Comparison of ENCODE assay signal across 10 cellular contexts in the genomic region with DNA sequence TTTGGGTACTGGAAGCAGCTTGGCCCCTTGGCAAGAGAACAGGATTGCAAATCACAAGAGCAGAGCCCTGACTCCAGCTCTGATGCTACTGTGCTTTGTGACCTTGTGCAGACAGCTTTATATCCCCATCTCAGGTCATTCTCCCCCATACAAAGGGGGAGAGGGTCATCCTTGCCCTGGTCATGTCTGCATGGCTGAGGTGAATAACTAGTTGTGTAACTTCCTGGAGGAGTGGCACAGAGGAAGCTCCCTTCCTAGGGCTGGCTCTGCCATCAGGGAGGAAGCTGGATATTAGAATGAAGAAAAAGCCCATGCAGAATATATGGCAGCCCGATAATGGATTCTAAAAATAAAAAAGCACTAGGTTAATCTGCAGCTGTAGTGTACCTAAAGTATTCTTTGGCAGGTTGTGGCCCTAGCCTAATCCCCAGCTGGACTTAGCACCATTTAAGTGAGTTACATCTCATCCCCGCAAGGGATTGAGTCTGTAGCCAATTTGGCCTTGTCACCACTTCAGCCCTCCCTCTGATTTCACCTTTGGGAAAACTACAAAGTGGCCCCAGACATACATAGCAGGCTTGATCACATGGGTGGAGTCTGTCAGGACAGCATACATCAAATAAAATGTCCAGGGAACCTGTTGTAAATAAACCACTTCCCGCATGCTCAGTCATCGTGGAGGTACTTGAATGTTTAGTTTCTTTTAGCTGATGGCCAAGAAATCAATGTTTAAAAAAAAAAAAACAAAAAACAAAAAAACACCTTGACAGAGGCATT.
DNase-seq lines count a peak whose midpoint lies in the region; ATAC-seq and TF ChIP-seq lines count a peak whose summit lies in the region.
"Had no signal": no experiment of that assay in that cellular context is flagged by ENCODE, and none has a peak within 500 bp of the region (broad histone marks: within the 10 kb centered on the region; RNA-seq: fewer than 3 reads in every experiment).

No MANE protein-coding gene starts in this region.

- ATAC-seq in psoas muscle (peak; percentile 38 to 72 (median 52)), GM18498 (IDR thresholded peaks at IDR 0.05; ENCODE audit: unreplicated experiment) (no peak), GM18909 (IDR thresholded peaks at IDR 0.05; ENCODE audit: poor library complexity, unreplicated experiment) (no peak)

- no peak for TF ChIP-seq POLR2A in NB4 (IDR thresholded peaks at IDR 0.05; ENCODE audit: extremely low read depth, insufficient read length)

- H3K27ac ChIP-seq in psoas muscle, result peak overlapping the region; percentile 79
- H3K27ac ChIP-seq: KMS-11 had no signal

- DNase-seq in Caki2 (ENCODE audit: low read depth) (peak; percentile 65), NB4 (ENCODE audit: low read depth) (peak; percentile 62), fibroblast of villous mesenchyme (ENCODE audit: low read depth) (peak; percentile 26), psoas muscle (no peak), NCI-H187 (lab: John Stamatoyannopoulos, UW) (no peak), NCI-H1417 treated with DMSO at 0.1 percent for 48 hours (lab: John Stamatoyannopoulos, UW) (no peak)
- DNase-seq: activated effector memory CD4-positive, alpha-beta T cell treated with Interleukin-2 at 50 U/mL for 16 hours had no signal

- H3K9me3 ChIP-seq in psoas muscle, result no peaks in the 10 kb centered on the region

- peaks cover 89% of the 10 kb centered on the region for H3K4me1 ChIP-seq in psoas muscle

- no peaks in the 10 kb centered on the region for H3K27me3 ChIP-seq in psoas muscle (ENCODE audit: insufficient read depth in 3 of 3, low read length in 2 of 3)

- 14 to 21% (median 14%) methylated on average over 4 of the region's 4 CpGs for WGBS in psoas muscle, 3 donors

- no peak for TF ChIP-seq CTCF in NB4 (IDR thresholded peaks at IDR 0.05; ENCODE audit: low read depth, low read length)
- no peak for TF ChIP-seq CTCF in fibroblast of villous mesenchyme (IDR thresholded peaks at IDR 0.05; ENCODE audit: insufficient read depth, low read depth, low read length)
- TF ChIP-seq CTCF in psoas muscle (IDR thresholded peaks at IDR 0.05), result no peak

- intact Hi-C loops in psoas muscle (cut with DNase I), result loop anchor here in 1 of 2 donors (5.0 kb wide), 1 partner anchor 117 kb away; no protein-coding TSS in a partner anchor

- in situ Hi-C loops in Caki2 (cut with HindIII; ENCODE audit: low pct_unique_long_range_greater_than_20kb, low sequenced_read_pairs), result no loop called here

- H3K36me3 ChIP-seq in psoas muscle (ENCODE audit: insufficient read depth in 1 of 2, low read depth in 1 of 2), result no peaks in the 10 kb centered on the region

- H3K4me3 ChIP-seq in NB4 (ENCODE audit: low read depth, low read length) (no peak overlapping the region), fibroblast of villous mesenchyme (ENCODE audit: low read depth, low read length) (no peak overlapping the region), psoas muscle (no peak overlapping the region)

Comparison
In these comparisons a context has a peak if more than half of its experiments do, and no peak if none do; other contexts are left out.
1. DNase-seq: peak in Caki2 (single experiment), NB4 (single experiment) and fibroblast of villous mesenchyme (single experiment); none in psoas muscle (0 of 2), NCI-H187 (0 of 2) and NCI-H1417 treated with DMSO at 0.1 percent for 48 hours (single experiment).
2. ATAC-seq: peak in psoas muscle (4 of 4); none in GM18498 (single experiment) and GM18909 (single experiment).